In genomic region chr5:107476783-107477182, GRCh38 we compare ENCODE assay signal across 8 cellular contexts.
A peak's percentile ranks its signal among the peaks of the same experiment; 100 is the strongest.
DNase-seq lines count a peak whose midpoint lies in the region; ATAC-seq and TF ChIP-seq lines count a peak whose summit lies in the region.

No MANE protein-coding gene starts in this region.

- TF ChIP-seq CTCF in endothelial cell (IDR thresholded peaks at IDR 0.05; ENCODE audit: unreplicated experiment) (no peak), suprapubic skin (IDR thresholded peaks at IDR 0.05) (no peak), tibial artery (IDR thresholded peaks at IDR 0.05) (no peak)

- WGBS in suprapubic skin = 21% methylated on average over 1 of the region's 1 CpG

- H3K27ac Mint-ChIP-seq in IgD-negative memory B cell (peak overlapping the region; percentile 11 to 48 (median 36)), endothelial cell (ENCODE audit: unreplicated experiment) (peak overlapping the region; percentile 87)

- intact Hi-C loops in tibial artery (cut with DNase I; ENCODE audit: low total_unique reads) = no loop called here

- H3K4me3 ChIP-seq in suprapubic skin (no peak overlapping the region), tibial artery (no peak overlapping the region)

- ATAC-seq in GM18511 (IDR thresholded peaks at IDR 0.05; ENCODE audit: unreplicated experiment) (peak; percentile 84), GM21619 (IDR thresholded peaks at IDR 0.05; ENCODE audit: unreplicated experiment) (peak; percentile 84)

- H3K9me3 Mint-ChIP-seq in IgD-negative memory B cell (no peaks in the 10 kb centered on the region), endothelial cell (ENCODE audit: unreplicated experiment) (no peaks in the 10 kb centered on the region)

- H3K4me3 Mint-ChIP-seq in IgD-negative memory B cell (peak overlapping the region in 1 of 4 donors; percentile 16), endothelial cell (ENCODE audit: unreplicated experiment) (no peak overlapping the region)

- H3K36me3 ChIP-seq in suprapubic skin (no peaks in the 10 kb centered on the region), tibial artery (no peaks in the 10 kb centered on the region)

- TF ChIP-seq POLR2A in suprapubic skin (IDR thresholded peaks at IDR 0.05) = no peak

- H3K4me1 Mint-ChIP-seq in IgD-negative memory B cell (peaks cover 0 to 2% (median 0%) of the 10 kb centered on the region in 3 donors), endothelial cell (ENCODE audit: unreplicated experiment) (peaks cover 9% of the 10 kb centered on the region)

- H3K27me3 Mint-ChIP-seq in IgD-negative memory B cell = no peaks in the 10 kb centered on the region
- no peaks in the 10 kb centered on the region for H3K27me3 Mint-ChIP-seq in endothelial cell (ENCODE audit: unreplicated experiment)

- H3K4me1 ChIP-seq in suprapubic skin (peaks cover 60% of the 10 kb centered on the region), tibial artery (no peaks in the 10 kb centered on the region)

- no peak for TF ChIP-seq EP300 in suprapubic skin (IDR thresholded peaks at IDR 0.05)

- H3K9me3 ChIP-seq in suprapubic skin (no peaks in the 10 kb centered on the region), tibial artery (no peaks in the 10 kb centered on the region)

- H3K36me3 Mint-ChIP-seq in IgD-negative memory B cell = no peaks in the 10 kb centered on the region
- no peaks in the 10 kb centered on the region for H3K36me3 Mint-ChIP-seq in endothelial cell (ENCODE audit: low read depth, unreplicated experiment)

- H3K27ac ChIP-seq in suprapubic skin = peak overlapping the region; percentile 76
- no peak overlapping the region for H3K27ac ChIP-seq in tibial artery
- no peak overlapping the region for H3K27ac ChIP-seq in caudate nucleus (ENCODE audit: low read depth, low read length)

- DNase-seq in endothelial cell (ENCODE audit: low spot score) = peak; percentile 10
- DNase-seq in suprapubic skin (ENCODE audit: low spot score in 2 of 2) = no peak
- DNase-seq in tibial artery = no peak
- no peak for DNase-seq in NCI-H1436 (lab: John Stamatoyannopoulos, UW)
- DNase-seq in caudate nucleus (lab: John Stamatoyannopoulos, UW) = no peak

- H3K27me3 ChIP-seq in suprapubic skin (no peaks in the 10 kb centered on the region), tibial artery (no peaks in the 10 kb centered on the region)
